8 cellular contexts compared by ENCODE assay signal in the genomic region with DNA sequence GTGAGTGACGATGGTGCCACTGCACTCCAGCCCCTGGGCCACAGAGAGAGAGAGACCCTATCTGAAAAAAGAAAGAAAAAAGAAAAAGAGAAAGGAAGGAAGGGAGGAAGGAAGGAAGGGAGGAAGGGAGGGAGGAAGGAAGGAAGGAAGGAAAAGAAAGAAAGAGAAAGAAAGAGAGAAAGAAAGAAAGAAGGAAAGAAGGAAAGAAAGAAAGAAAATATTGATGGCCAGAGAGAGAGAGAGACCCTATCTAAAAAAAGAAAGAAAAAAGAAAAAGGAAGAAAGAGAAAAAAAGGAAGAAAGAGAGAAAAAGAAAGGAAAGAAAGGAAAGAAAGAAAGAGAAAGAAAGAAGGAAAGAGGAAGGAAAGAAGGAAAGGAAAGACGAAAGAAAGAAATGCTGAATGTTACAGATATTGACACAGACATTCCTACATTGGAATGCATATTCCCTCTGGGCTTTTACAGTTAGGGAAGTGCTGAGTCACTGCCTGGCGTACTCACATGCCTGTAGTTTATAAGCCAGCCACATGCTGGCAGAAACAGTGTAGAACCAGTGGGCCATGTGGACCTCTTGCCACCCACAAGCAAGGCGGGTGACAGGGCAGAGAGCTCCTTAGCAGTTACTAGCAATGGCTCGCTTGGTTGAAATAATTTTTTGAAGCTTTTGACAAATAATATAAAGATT. TPM values are rescaled to one million over a fixed set of nuclear protein-coding genes. Genes with fewer than 3 reads are reported as not detected.
A peak's percentile ranks its signal among the peaks of the same experiment; 100 is the strongest.
DNase-seq lines count a peak whose midpoint lies in the region; TF ChIP-seq lines count a peak whose summit lies in the region.

No MANE protein-coding gene starts in this region.

- H3K27me3 ChIP-seq in iPS-20b (ENCODE audit: insufficient read depth, low read length): no peaks in the 10 kb centered on the region
- H3K27me3 ChIP-seq in CD4-positive, alpha-beta memory T cell (ENCODE audit: insufficient read depth, low read length): no peaks in the 10 kb centered on the region

- H3K36me3 ChIP-seq in iPS-20b (ENCODE audit: insufficient read depth, low read depth, low read length): no peaks in the 10 kb centered on the region
- no peaks in the 10 kb centered on the region for H3K36me3 ChIP-seq in CD4-positive, alpha-beta memory T cell (ENCODE audit: insufficient read depth, low read length)

- H3K9ac ChIP-seq in iPS-20b (ENCODE audit: low read depth, low read length): peak overlapping the region; percentile 28

- TF ChIP-seq CTCF in type B pancreatic cell (conservative IDR thresholded peaks at IDR 0.05): peak; percentile 27

- peaks cover 4% of the 10 kb centered on the region for H3K27me3 Mint-ChIP-seq in T-helper 1 cell treated with Interleukin-12 subunit alpha and Interleukin-12 subunit beta and Interleukin-4 antibody, amounts not matched to agents 30 μg/mL and 1 μg/mL, for 36 hours (ENCODE audit: low read depth)
- H3K27me3 Mint-ChIP-seq in type B pancreatic cell: no peaks in the 10 kb centered on the region
- H3K27me3 Mint-ChIP-seq in CD4-positive, alpha-beta memory T cell: peaks cover 2% of the 10 kb centered on the region in 2 donors

- peaks cover 2% of the 10 kb centered on the region for H3K36me3 Mint-ChIP-seq in T-helper 1 cell treated with Interleukin-12 subunit alpha and Interleukin-12 subunit beta and Interleukin-4 antibody, amounts not matched to agents 30 μg/mL and 1 μg/mL, for 36 hours (ENCODE audit: low read depth)
- H3K36me3 Mint-ChIP-seq in type B pancreatic cell: no peaks in the 10 kb centered on the region
- no peaks in the 10 kb centered on the region for H3K36me3 Mint-ChIP-seq in CD4-positive, alpha-beta memory T cell

- H3K9me3 ChIP-seq in iPS-20b (ENCODE audit: insufficient read depth, low read depth, low read length): peaks cover 6% of the 10 kb centered on the region; the same call in 1 of the 2 replicates
- H3K9me3 ChIP-seq in CD4-positive, alpha-beta memory T cell (ENCODE audit: control insufficient read depth in 1 of 2, low read length in 2 of 2): no peaks in the 10 kb centered on the region

- no peak overlapping the region for H3K27ac ChIP-seq in iPS-20b (ENCODE audit: low read length)
- H3K27ac ChIP-seq in CD4-positive, alpha-beta memory T cell (ENCODE audit: low read depth, low read length): no peak overlapping the region

- CTCF ChIA-PET in CD4-positive, alpha-beta memory T cell (lab: Charles Lee; ENCODE audit: partially characterized antibody): interaction anchor here (1.3 kb wide), 1 partner anchor 43 kb away, joined by 3 read pairs; no protein-coding TSS in a partner anchor

- peaks cover 23% of the 10 kb centered on the region for H3K9me3 Mint-ChIP-seq in T-helper 1 cell treated with Interleukin-12 subunit alpha and Interleukin-12 subunit beta and Interleukin-4 antibody, amounts not matched to agents 30 μg/mL and 1 μg/mL, for 36 hours
- peaks cover 11% of the 10 kb centered on the region for H3K9me3 Mint-ChIP-seq in type B pancreatic cell
- H3K9me3 Mint-ChIP-seq in CD4-positive, alpha-beta memory T cell: peaks cover 0 to 15% (median 8%) of the 10 kb centered on the region in 8 donors

- no peak for DNase-seq in T-helper 1 cell
- DNase-seq in amniotic epithelial cell (ENCODE audit: low read depth): peak; percentile 90
- DNase-seq in type B pancreatic cell (ENCODE audit: extremely low spot score, unreplicated experiment): no peak
- DNase-seq in OCI-M1 (lab: John Stamatoyannopoulos, UW): no peak
- no peak for DNase-seq in CD4-positive, alpha-beta memory T cell
- no peak for DNase-seq in NCI-H2107 treated with DMSO at 0.1 percent for 48 hours (lab: John Stamatoyannopoulos, UW; ENCODE audit: unreplicated experiment)

- H3K4me3 ChIP-seq in iPS-20b (ENCODE audit: low read length): no peak overlapping the region
- H3K4me3 ChIP-seq in CD4-positive, alpha-beta memory T cell (ENCODE audit: low read length in 2 of 2): no peak overlapping the region

- H3K4me1 ChIP-seq in iPS-20b (ENCODE audit: insufficient read depth, low read length): peaks cover 10% of the 10 kb centered on the region
- H3K4me1 ChIP-seq in CD4-positive, alpha-beta memory T cell (ENCODE audit: insufficient read depth, low read length): peaks cover 15% of the 10 kb centered on the region

- intact Hi-C loops in CD4-positive, alpha-beta memory T cell (cut with micrococcal nuclease): no loop called here

- peak overlapping the region; percentile 80 for H3K27ac Mint-ChIP-seq in T-helper 1 cell treated with Interleukin-12 subunit alpha and Interleukin-12 subunit beta and Interleukin-4 antibody, amounts not matched to agents 30 μg/mL and 1 μg/mL, for 36 hours
- H3K27ac Mint-ChIP-seq in type B pancreatic cell: peak overlapping the region; percentile 89
- H3K27ac Mint-ChIP-seq in CD4-positive, alpha-beta memory T cell: peak overlapping the region in 3 of 7 donors; percentile 1 to 77 (median 14)

- peaks cover 24% of the 10 kb centered on the region for H3K4me1 Mint-ChIP-seq in T-helper 1 cell treated with Interleukin-12 subunit alpha and Interleukin-12 subunit beta and Interleukin-4 antibody, amounts not matched to agents 30 μg/mL and 1 μg/mL, for 36 hours (ENCODE audit: low read depth)
- no peaks in the 10 kb centered on the region for H3K4me1 Mint-ChIP-seq in type B pancreatic cell (ENCODE audit: unreplicated experiment)
- peaks cover 12 to 24% (median 16%) of the 10 kb centered on the region in 4 donors for H3K4me1 Mint-ChIP-seq in CD4-positive, alpha-beta memory T cell

- POLR2A ChIA-PET in CD4-positive, alpha-beta memory T cell (lab: Charles Lee; ENCODE audit: partially characterized antibody): no interaction called here

- H3K4me3 Mint-ChIP-seq in T-helper 1 cell treated with Interleukin-12 subunit alpha and Interleukin-12 subunit beta and Interleukin-4 antibody, amounts not matched to agents 30 μg/mL and 1 μg/mL, for 36 hours: peak overlapping the region; percentile 37
- H3K4me3 Mint-ChIP-seq in type B pancreatic cell: no peak overlapping the region
- no peak overlapping the region for H3K4me3 Mint-ChIP-seq in CD4-positive, alpha-beta memory T cell

RNA-seq across cellular contexts. Expression of gene SLC46A3, which starts 34.6 kb away (rescaled TPM):
- 2.8 and 5.5 TPM in 2 replicates for total RNA-seq in type B pancreatic cell (ENCODE audit: low replicate concordance)
- total RNA-seq in CD4-positive, alpha-beta memory T cell: 10 to 100 TPM; 18.7 to 18.9 TPM
- polyA plus RNA-seq in CD4-positive, alpha-beta memory T cell: 10 to 100 TPM; 25.8 to 42.1 TPM
